ENCODE assay signal across 19 cellular contexts in genomic region chr3:27216955-27217552, GRCh38.
A peak's percentile ranks its signal among the peaks of the same experiment; 100 is the strongest.
DNase-seq lines count a peak whose midpoint lies in the region; ATAC-seq, FAIRE-seq and TF ChIP-seq lines count a peak whose summit lies in the region.
"Had no signal": no experiment of that assay in that cellular context is flagged by ENCODE, and none has a peak within 500 bp of the region (broad histone marks: within the 10 kb centered on the region; RNA-seq: fewer than 3 reads in every experiment).

No MANE protein-coding gene starts in this region.

- peaks cover 21% of the 10 kb centered on the region for H3K4me1 Mint-ChIP-seq in osteocyte (ENCODE audit: unreplicated experiment)
- no peaks in the 10 kb centered on the region for H3K4me1 Mint-ChIP-seq in T-cell
- H3K4me1 Mint-ChIP-seq: activated naive CD8-positive, alpha-beta T cell treated with anti-CD3 and anti-CD28 coated beads, Interleukin-2, amount 50 U/mL, for 24 hours; natural killer cell had no signal

- H3K36me3 Mint-ChIP-seq in osteocyte (ENCODE audit: unreplicated experiment), result peaks cover 28% of the 10 kb centered on the region
- peaks cover 6% of the 10 kb centered on the region for H3K36me3 Mint-ChIP-seq in T-cell
- H3K36me3 Mint-ChIP-seq: natural killer cell had no signal

- H3K27me3 Mint-ChIP-seq in osteocyte (ENCODE audit: unreplicated experiment), result no peaks in the 10 kb centered on the region
- no peaks in the 10 kb centered on the region for H3K27me3 Mint-ChIP-seq in T-cell
- H3K27me3 Mint-ChIP-seq: activated naive CD8-positive, alpha-beta T cell treated with anti-CD3 and anti-CD28 coated beads, Interleukin-2, amount 50 U/mL, for 24 hours; activated T-cell treated with anti-CD3 and anti-CD28 coated beads, Interleukin-2, amount 50 U/mL, for 24 hours had no signal

- TF ChIP-seq CTCF in RWPE2 (IDR thresholded peaks at IDR 0.05; ENCODE audit: poor library complexity, severe bottlenecking), result no peak
- no peak for TF ChIP-seq CTCF in osteocyte (IDR thresholded peaks at IDR 0.05)

- CTCF ChIA-PET in T-cell (lab: Charles Lee), result no interaction called here

- H3K9me3 ChIP-seq in RWPE2 (ENCODE audit: severe bottlenecking), result no peaks in the 10 kb centered on the region
- H3K9me3 ChIP-seq: heart right ventricle, left ventricle myocardium inferior had no signal

- POLR2A ChIA-PET in T-cell (lab: Charles Lee), result no interaction called here

- ATAC-seq in RWPE2 (ENCODE audit: low read depth) (peak; percentile 63), esophagus mucosa (peak; percentile 66), GM19455 (IDR thresholded peaks at IDR 0.05; ENCODE audit: unreplicated experiment) (no peak), T-cell (replicated peaks in 1 of 4) (no peak), Right ventricle myocardium inferior (no peak)
- ATAC-seq: activated naive CD8-positive, alpha-beta T cell treated with anti-CD3 and anti-CD28 coated beads, Interleukin-2, amount 50 U/mL, for 24 hours; heart right ventricle; K562; natural killer cell had no signal

- DNase-seq in RWPE2 (ENCODE audit: low spot score) (no peak), osteocyte (ENCODE audit: extremely low spot score, unreplicated experiment) (no peak), T-cell (no peak), Right ventricle myocardium inferior (ENCODE audit: missing footprints) (no peak)
- DNase-seq in stimulated activated naive CD4-positive, alpha-beta T cell treated with Interleukin-2 at 50 U/mL for 16 hours (lab: John Stamatoyannopoulos, UW), result no peak
- DNase-seq: activated CD4-positive, alpha-beta T cell treated with anti-CD3 and anti-CD28 coated beads for 4 hours; activated naive CD8-positive, alpha-beta T cell treated with anti-CD3 and anti-CD28 coated beads, Interleukin-2, amount 50 U/mL, for 24 hours; activated T-cell treated with anti-CD3 and anti-CD28 coated beads, Interleukin-2, amount 50 U/mL, for 24 hours; effector CD8-positive, alpha-beta T cell; heart right ventricle; left ventricle myocardium inferior; natural killer cell; NCI-H1436; stimulated activated CD4-positive, alpha-beta T cell treated with anti-CD3 and anti-CD28 coated beads, Interleukin-1b, Interleukin-23, amount 100 ng/mL, for 48 hours; trophoblast cell had no signal

- H3K27me3 ChIP-seq in RWPE2 (ENCODE audit: insufficient read depth, poor library complexity, severe bottlenecking), result no peaks in the 10 kb centered on the region
- H3K27me3 ChIP-seq: heart right ventricle had no signal

- H3K4me3 Mint-ChIP-seq in osteocyte (ENCODE audit: unreplicated experiment), result no peak overlapping the region
- H3K4me3 Mint-ChIP-seq in T-cell, result no peak overlapping the region
- H3K4me3 Mint-ChIP-seq: activated naive CD8-positive, alpha-beta T cell treated with anti-CD3 and anti-CD28 coated beads, Interleukin-2, amount 50 U/mL, for 24 hours; activated T-cell treated with anti-CD3 and anti-CD28 coated beads, Interleukin-2, amount 50 U/mL, for 24 hours; natural killer cell had no signal

- H3K4me3 ChIP-seq in RWPE2 (ENCODE audit: severe bottlenecking), result no peak overlapping the region
- H3K4me3 ChIP-seq: heart right ventricle, K562, left ventricle myocardium inferior had no signal

- H3K9me3 Mint-ChIP-seq in osteocyte (ENCODE audit: unreplicated experiment) (peaks cover 20% of the 10 kb centered on the region), T-cell (no peaks in the 10 kb centered on the region)
- H3K9me3 Mint-ChIP-seq: activated naive CD8-positive, alpha-beta T cell treated with anti-CD3 and anti-CD28 coated beads, Interleukin-2, amount 50 U/mL, for 24 hours; activated T-cell treated with anti-CD3 and anti-CD28 coated beads, Interleukin-2, amount 50 U/mL, for 24 hours had no signal

- peaks cover 11% of the 10 kb centered on the region for H3K4me1 ChIP-seq in RWPE2 (ENCODE audit: insufficient read depth, poor library complexity, severe bottlenecking)
- H3K4me1 ChIP-seq: heart right ventricle, left ventricle myocardium inferior had no signal

- intact Hi-C loops in Right ventricle myocardium inferior (cut with DNase I), result no loop called here

- peak; percentile 61 for FAIRE-seq in G401.6 (lab: Jason Lieb, UNC)
- FAIRE-seq: K562 had no signal

- H3K27ac Mint-ChIP-seq in osteocyte (ENCODE audit: unreplicated experiment), result peak overlapping the region; percentile 36
- H3K27ac Mint-ChIP-seq in T-cell, result no peak overlapping the region
- H3K27ac Mint-ChIP-seq: activated naive CD8-positive, alpha-beta T cell treated with anti-CD3 and anti-CD28 coated beads, Interleukin-2, amount 50 U/mL, for 24 hours; activated T-cell treated with anti-CD3 and anti-CD28 coated beads, Interleukin-2, amount 50 U/mL, for 24 hours; natural killer cell had no signal

- H3K27ac ChIP-seq in RWPE2 (ENCODE audit: poor library complexity, severe bottlenecking), result peak overlapping the region; percentile 36
- H3K27ac ChIP-seq: heart right ventricle, left ventricle myocardium inferior had no signal

- no peaks in the 10 kb centered on the region for H3K36me3 ChIP-seq in RWPE2 (ENCODE audit: low read depth)
- H3K36me3 ChIP-seq: left ventricle myocardium inferior had no signal

Comparison
In these comparisons a context has a peak if more than half of its experiments do, and no peak if none do; other contexts are left out.
1. ATAC-seq: peak in RWPE2 (single experiment) and esophagus mucosa (single experiment); none in GM19455 (single experiment), T-cell (0 of 4) and Right ventricle myocardium inferior (single experiment).